Comparison of ENCODE assay signal across 24 cellular contexts in genomic region chr5:149437369-149438040, GRCh38. TPM values are rescaled to one million over a fixed set of nuclear protein-coding genes. Genes with fewer than 3 reads are reported as not detected.
"Had no signal": no experiment of that assay in that cellular context is flagged by ENCODE, and none has a peak within 500 bp of the region (broad histone marks: within the 10 kb centered on the region; RNA-seq: fewer than 3 reads in every experiment).

No MANE protein-coding gene starts in this region.

- H3K27me3 ChIP-seq: cardiac muscle cell, colonic mucosa, esophagus muscularis mucosa, right atrium auricular region, upper lobe of left lung had no signal

- H3K36me3 ChIP-seq: cardiac muscle cell, colonic mucosa, esophagus muscularis mucosa, right atrium auricular region, upper lobe of left lung had no signal

- H3K4me1 ChIP-seq: colonic mucosa had no signal

- H3K4me3 Mint-ChIP-seq: activated CD4-positive, alpha-beta memory T cell treated with anti-CD3 and anti-CD28 coated beads for 36 hours; activated CD8-positive, alpha-beta memory T cell treated with anti-CD3 and anti-CD28 coated beads, Interleukin-2, amount 10 ng/mL, durations not matched to agents 7 days and 5 days; activated T-cell treated with anti-CD3 and anti-CD28 coated beads, Interleukin-2, amount 50 U/mL, for 4 hours; nephron had no signal

- H3K4me3 ChIP-seq: cardiac muscle cell, colonic mucosa, esophagus muscularis mucosa, right atrium auricular region, smooth muscle cell, upper lobe of left lung had no signal

- DNase-seq: activated CD4-positive, alpha-beta memory T cell treated with anti-CD3 and anti-CD28 coated beads for 36 hours; activated CD8-positive, alpha-beta memory T cell treated with anti-CD3 and anti-CD28 coated beads, Interleukin-2, amount 10 ng/mL, durations not matched to agents 7 days and 5 days; activated effector memory CD4-positive, alpha-beta T cell treated with Interleukin-2 at 50 U/mL for 16 hours; activated naive CD4-positive, alpha-beta T cell treated with anti-CD3 and anti-CD28 coated beads, Interleukin-2, amount 50 U/mL, for 16 hours; activated T-cell treated with anti-CD3 and anti-CD28 coated beads, Interleukin-2, amount 50 U/mL, for 4 hours; colonic mucosa; glutamatergic neuron; kidney glomerular epithelial cell; occipital lobe; stimulated activated CD4-positive, alpha-beta T cell treated with anti-CD3 and anti-CD28 coated beads, Interleukin-4, amount 100 ng/mL, for 4 hours; stimulated activated CD8-positive, alpha-beta memory T cell treated with anti-CD3 and anti-CD28 coated beads, Interleukin-4, amount 100 ng/mL, for 48 hours; stimulated activated naive CD8-positive, alpha-beta T cell treated with anti-CD3 and anti-CD28 coated beads, Interleukin-15, Interleukin-2, amounts not matched to agents 100 U/mL and 50 U/mL, for 24 hours; SW 1271; upper lobe of left lung had no signal

- ATAC-seq: activated CD8-positive, alpha-beta memory T cell treated with anti-CD3 and anti-CD28 coated beads, Interleukin-2, amount 10 ng/mL, durations not matched to agents 7 days and 5 days; activated T-cell treated with anti-CD3 and anti-CD28 coated beads, Interleukin-2, amount 50 U/mL, for 4 hours; stimulated activated naive CD8-positive, alpha-beta T cell treated with anti-CD3 and anti-CD28 coated beads, Interleukin-15, Interleukin-2, amounts not matched to agents 100 U/mL and 50 U/mL, for 24 hours had no signal

- H3K27me3 Mint-ChIP-seq: activated CD4-positive, alpha-beta memory T cell treated with anti-CD3 and anti-CD28 coated beads for 36 hours had no signal

- FAIRE-seq: endometrium had no signal

- H3K27ac Mint-ChIP-seq: activated CD4-positive, alpha-beta memory T cell treated with anti-CD3 and anti-CD28 coated beads for 36 hours; activated CD8-positive, alpha-beta memory T cell treated with anti-CD3 and anti-CD28 coated beads, Interleukin-2, amount 10 ng/mL, durations not matched to agents 7 days and 5 days had no signal

- H3K9me3 Mint-ChIP-seq: activated CD4-positive, alpha-beta memory T cell treated with anti-CD3 and anti-CD28 coated beads for 36 hours; activated T-cell treated with anti-CD3 and anti-CD28 coated beads, Interleukin-2, amount 50 U/mL, for 4 hours; nephron had no signal

- H3K27ac ChIP-seq: cardiac muscle cell, colonic mucosa, right atrium auricular region, upper lobe of left lung had no signal

- H3K9me3 ChIP-seq: colonic mucosa, right atrium auricular region, upper lobe of left lung had no signal

- H3K4me2 ChIP-seq: smooth muscle cell had no signal

- H3K36me3 Mint-ChIP-seq: activated CD4-positive, alpha-beta memory T cell treated with anti-CD3 and anti-CD28 coated beads for 36 hours; activated CD8-positive, alpha-beta memory T cell treated with anti-CD3 and anti-CD28 coated beads, Interleukin-2, amount 10 ng/mL, durations not matched to agents 7 days and 5 days had no signal

RNA-seq across cellular contexts. Expression of gene IL17B, which starts 58.4 kb away (rescaled TPM):
- total RNA-seq: activated CD4-positive, alpha-beta memory T cell treated with anti-CD3 and anti-CD28 coated beads for 36 hours; activated CD8-positive, alpha-beta memory T cell treated with anti-CD3 and anti-CD28 coated beads, Interleukin-2, amount 10 ng/mL, durations not matched to agents 7 days and 5 days; activated T-cell treated with anti-CD3 and anti-CD28 coated beads, Interleukin-2, amount 50 U/mL, for 4 hours; fibroblast of villous mesenchyme; lower leg skin; mesenteric fat pad; occipital lobe; temporal lobe had no signal
